25 cellular contexts compared by ENCODE assay signal in the genomic region with DNA sequence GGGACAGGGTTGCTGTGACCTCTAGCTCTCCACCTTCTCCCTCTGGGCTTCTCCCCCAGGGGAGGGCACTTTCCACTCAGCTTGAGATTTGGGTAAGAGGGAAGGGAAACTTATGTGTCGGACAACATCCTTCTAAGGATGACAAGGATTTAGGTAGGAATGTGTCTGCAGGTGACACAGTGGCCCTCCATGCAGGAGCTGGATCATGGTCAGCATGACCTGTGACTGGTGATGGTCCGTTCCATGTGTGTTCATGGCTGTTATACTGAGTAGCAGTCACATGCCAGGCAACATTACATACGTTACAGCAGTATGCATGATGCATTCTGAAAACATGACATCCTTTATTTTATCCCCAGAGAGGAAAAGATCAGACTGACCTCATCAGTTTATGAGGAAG.
"Had no signal": no experiment of that assay in that cellular context is flagged by ENCODE, and none has a peak within 500 bp of the region (broad histone marks: within the 10 kb centered on the region; RNA-seq: fewer than 3 reads in every experiment).

No MANE protein-coding gene starts in this region.

- H3K9me3 Mint-ChIP-seq: activated CD4-positive, alpha-beta memory T cell treated with anti-CD3 and anti-CD28 coated beads, Interleukin-2, amount 10 ng/mL, durations not matched to agents 7 days and 5 days; activated naive CD4-positive, alpha-beta T cell treated with anti-CD3 and anti-CD28 coated beads, Interleukin-2, amount 10 ng/mL, durations not matched to agents 7 days and 5 days; activated naive CD8-positive, alpha-beta T cell treated with anti-CD3 and anti-CD28 coated beads for 36 hours; activated T-helper 2 cell treated with anti-CD3 and anti-CD28 coated beads, Interferon-gamma antibody, Interleukin-2, Interleukin-4, amounts not matched to agents 10 μg/mL and 5 μg/mL and 100 μg/mL, durations not matched to agents 14 hours and 24 hours and 36 hours had no signal

- H3K27ac Mint-ChIP-seq: activated CD4-positive, alpha-beta memory T cell treated with anti-CD3 and anti-CD28 coated beads, Interleukin-2, amount 10 ng/mL, durations not matched to agents 7 days and 5 days; activated CD4-positive, alpha-beta T cell treated with anti-CD3 and anti-CD28 coated beads for 36 hours; activated naive CD4-positive, alpha-beta T cell treated with anti-CD3 and anti-CD28 coated beads, Interleukin-2, amount 10 ng/mL, durations not matched to agents 7 days and 5 days; activated naive CD8-positive, alpha-beta T cell treated with anti-CD3 and anti-CD28 coated beads for 36 hours; activated T-helper 2 cell treated with anti-CD3 and anti-CD28 coated beads, Interferon-gamma antibody, Interleukin-2, Interleukin-4, amounts not matched to agents 10 μg/mL and 5 μg/mL and 100 μg/mL, durations not matched to agents 14 hours and 24 hours and 36 hours had no signal

- H3K4me3 ChIP-seq: Peyer's patch, SJCRH30 had no signal

- H3K9me2 ChIP-seq: SK-N-SH had no signal

- H3K4me3 Mint-ChIP-seq: activated CD4-positive, alpha-beta memory T cell treated with anti-CD3 and anti-CD28 coated beads, Interleukin-2, amount 10 ng/mL, durations not matched to agents 7 days and 5 days; activated CD4-positive, alpha-beta T cell treated with anti-CD3 and anti-CD28 coated beads for 36 hours; activated naive CD4-positive, alpha-beta T cell treated with anti-CD3 and anti-CD28 coated beads, Interleukin-2, amount 10 ng/mL, durations not matched to agents 7 days and 5 days; activated naive CD8-positive, alpha-beta T cell treated with anti-CD3 and anti-CD28 coated beads for 36 hours had no signal

- H3K9me3 ChIP-seq: Peyer's patch, SJCRH30, SK-N-SH had no signal

- H3K4me1 ChIP-seq: Peyer's patch had no signal

- H3K36me3 Mint-ChIP-seq: activated naive CD4-positive, alpha-beta T cell treated with anti-CD3 and anti-CD28 coated beads, Interleukin-2, amount 10 ng/mL, durations not matched to agents 7 days and 5 days; activated naive CD8-positive, alpha-beta T cell treated with anti-CD3 and anti-CD28 coated beads for 36 hours had no signal

- H3K27me3 ChIP-seq: brain microvascular endothelial cell, Peyer's patch, SJCRH30 had no signal

- H3K27me3 Mint-ChIP-seq: activated CD4-positive, alpha-beta T cell treated with anti-CD3 and anti-CD28 coated beads for 36 hours; activated naive CD4-positive, alpha-beta T cell treated with anti-CD3 and anti-CD28 coated beads, Interleukin-2, amount 10 ng/mL, durations not matched to agents 7 days and 5 days; activated naive CD8-positive, alpha-beta T cell treated with anti-CD3 and anti-CD28 coated beads for 36 hours had no signal

- H3K27ac ChIP-seq: brain microvascular endothelial cell, Peyer's patch, RWPE1, SJCRH30, VCaP had no signal

- H3K36me3 ChIP-seq: brain microvascular endothelial cell, Peyer's patch, SJCRH30 had no signal

- H3K4me2 ChIP-seq: SK-N-SH had no signal

- H3K4me1 Mint-ChIP-seq: activated CD4-positive, alpha-beta memory T cell treated with anti-CD3 and anti-CD28 coated beads, Interleukin-2, amount 10 ng/mL, durations not matched to agents 7 days and 5 days; activated CD4-positive, alpha-beta T cell treated with anti-CD3 and anti-CD28 coated beads for 36 hours; activated naive CD4-positive, alpha-beta T cell treated with anti-CD3 and anti-CD28 coated beads, Interleukin-2, amount 10 ng/mL, durations not matched to agents 7 days and 5 days; activated naive CD8-positive, alpha-beta T cell treated with anti-CD3 and anti-CD28 coated beads for 36 hours had no signal

- DNase-seq: activated CD4-positive, alpha-beta memory T cell treated with anti-CD3 and anti-CD28 coated beads, Interleukin-2, amount 10 ng/mL, durations not matched to agents 7 days and 5 days; activated CD4-positive, alpha-beta T cell treated with anti-CD3 and anti-CD28 coated beads for 36 hours; activated CD4-positive, alpha-beta T cell treated with anti-CD3 and anti-CD28 coated beads, Interleukin-2, amount 50 U/mL, for 1 hour; activated CD4-positive, CD25-positive, alpha-beta regulatory T cell; activated gamma-delta T cell treated with Interleukin-2 at 50 U/mL for 16 hours; activated naive CD4-positive, alpha-beta T cell treated with anti-CD3 and anti-CD28 coated beads, Interleukin-2, amount 10 ng/mL, durations not matched to agents 7 days and 5 days; activated naive CD8-positive, alpha-beta T cell treated with anti-CD3 and anti-CD28 coated beads for 36 hours; activated T-cell treated with anti-CD3 and anti-CD28 coated beads for 4 hours; activated T-cell treated with anti-CD3 and anti-CD28 coated beads, Interleukin-2, amount 50 U/mL, for 48 hours; brain microvascular endothelial cell; Kasumi-1; NCI-H1105 treated with DMSO at 0.1 percent for 48 hours; NCI-H146; NCI-H187 treated with DMSO at 0.1 percent for 48 hours; NCI-H2081 treated with DMSO at 0.1 percent for 48 hours; NCI-H446; NCI-H524; Right ventricle myocardium superior; SK-N-SH; T-helper 1 cell had no signal

- ATAC-seq: activated CD4-positive, alpha-beta T cell treated with anti-CD3 and anti-CD28 coated beads for 36 hours had no signal
